Comparison of ENCODE assay signal across 11 cellular contexts in genomic region chr6:140586426-140587061, GRCh38.
DNase-seq lines count a peak whose midpoint lies in the region; ATAC-seq and TF ChIP-seq lines count a peak whose summit lies in the region.
"Had no signal": no experiment of that assay in that cellular context is flagged by ENCODE, and none has a peak within 500 bp of the region (broad histone marks: within the 10 kb centered on the region; RNA-seq: fewer than 3 reads in every experiment).

No MANE protein-coding gene starts in this region.

- CTCF ChIA-PET in activated CD8-positive, alpha-beta memory T cell treated with anti-CD3 and anti-CD28 coated beads, Interleukin-2, amount 10 ng/mL, durations not matched to agents 7 days and 5 days (lab: Charles Lee): interaction anchor here (1.1 to 1.6 kb wide), 2 partner anchors 897 to 1217 kb away, joined by 3 to 4 read pairs; no protein-coding TSS in a partner anchor

- no peak overlapping the region for H3K4me3 ChIP-seq in gastroesophageal sphincter
- no peak overlapping the region for H3K4me3 ChIP-seq in ascending aorta
- H3K4me3 ChIP-seq in Peyer's patch: no peak overlapping the region
- H3K4me3 ChIP-seq: SJSA1, skin epidermis had no signal

- intact Hi-C loops in ascending aorta (cut with DNase I): no loop called here

- peak overlapping the region; percentile 87 for H3K27ac Mint-ChIP-seq in activated CD8-positive, alpha-beta memory T cell treated with anti-CD3 and anti-CD28 coated beads, Interleukin-2, amount 10 ng/mL, durations not matched to agents 7 days and 5 days
- H3K27ac Mint-ChIP-seq in HFFc6: no peak overlapping the region

- peak; percentile 89 for ATAC-seq in activated CD8-positive, alpha-beta memory T cell treated with anti-CD3 and anti-CD28 coated beads, Interleukin-2, amount 10 ng/mL, durations not matched to agents 7 days and 5 days
- peak; percentile 92 for ATAC-seq in GM21723 (IDR thresholded peaks at IDR 0.05; ENCODE audit: unreplicated experiment)
- peak; percentile 96 for ATAC-seq in HG03558 (IDR thresholded peaks at IDR 0.05; ENCODE audit: extremely low read depth, unreplicated experiment)
- ATAC-seq in gastroesophageal sphincter: peak; percentile 36

- peak overlapping the region; percentile 9 for H3K4me3 Mint-ChIP-seq in activated CD8-positive, alpha-beta memory T cell treated with anti-CD3 and anti-CD28 coated beads, Interleukin-2, amount 10 ng/mL, durations not matched to agents 7 days and 5 days
- no peak overlapping the region for H3K4me3 Mint-ChIP-seq in HFFc6

- H3K4me1 ChIP-seq in gastroesophageal sphincter (no peaks in the 10 kb centered on the region), ascending aorta (no peaks in the 10 kb centered on the region), Peyer's patch (no peaks in the 10 kb centered on the region)
- H3K4me1 ChIP-seq: SJSA1 had no signal

- no peak overlapping the region for H3K27ac ChIP-seq in gastroesophageal sphincter
- no peak overlapping the region for H3K27ac ChIP-seq in ascending aorta
- no peak overlapping the region for H3K27ac ChIP-seq in Peyer's patch
- H3K27ac ChIP-seq: HL-60, SJSA1, skin epidermis had no signal

- no peak for TF ChIP-seq CTCF in gastroesophageal sphincter (IDR thresholded peaks at IDR 0.05)
- TF ChIP-seq CTCF in ascending aorta (IDR thresholded peaks at IDR 0.05): no peak
- no peak for TF ChIP-seq CTCF in Peyer's patch (IDR thresholded peaks at IDR 0.05)
- TF ChIP-seq CTCF in HFFc6 (IDR thresholded peaks at IDR 0.05): no peak

- H3K9me3 ChIP-seq in gastroesophageal sphincter (no peaks in the 10 kb centered on the region), ascending aorta (no peaks in the 10 kb centered on the region), Peyer's patch (no peaks in the 10 kb centered on the region)
- H3K9me3 ChIP-seq: SJSA1 had no signal

- H3K9me3 Mint-ChIP-seq in activated CD8-positive, alpha-beta memory T cell treated with anti-CD3 and anti-CD28 coated beads, Interleukin-2, amount 10 ng/mL, durations not matched to agents 7 days and 5 days (ENCODE audit: low read depth): peaks cover 24% of the 10 kb centered on the region
- peaks cover 9% of the 10 kb centered on the region for H3K9me3 Mint-ChIP-seq in HFFc6

- H3K27me3 Mint-ChIP-seq in activated CD8-positive, alpha-beta memory T cell treated with anti-CD3 and anti-CD28 coated beads, Interleukin-2, amount 10 ng/mL, durations not matched to agents 7 days and 5 days: no peaks in the 10 kb centered on the region
- H3K27me3 Mint-ChIP-seq in HFFc6 (ENCODE audit: insufficient read depth): peaks cover 1% of the 10 kb centered on the region; the same call in 1 of the 2 replicates

- no peak for TF ChIP-seq POLR2A in gastroesophageal sphincter (IDR thresholded peaks at IDR 0.05)
- TF ChIP-seq POLR2A in Peyer's patch (IDR thresholded peaks at IDR 0.05): no peak

- no peaks in the 10 kb centered on the region for H3K36me3 ChIP-seq in gastroesophageal sphincter
- no peaks in the 10 kb centered on the region for H3K36me3 ChIP-seq in ascending aorta
- no peaks in the 10 kb centered on the region for H3K36me3 ChIP-seq in Peyer's patch
- H3K36me3 ChIP-seq: SJSA1 had no signal

- peak; percentile 79 for DNase-seq in activated CD8-positive, alpha-beta memory T cell treated with anti-CD3 and anti-CD28 coated beads, Interleukin-2, amount 10 ng/mL, durations not matched to agents 7 days and 5 days
- no peak for DNase-seq in activated CD8-positive, alpha-beta memory T cell treated with anti-CD3 and anti-CD28 coated beads, Interleukin-2, amount 50 U/mL, for 4 hours
- DNase-seq in ascending aorta (ENCODE audit: low spot score in 2 of 2): no peak
- no peak for DNase-seq in Peyer's patch
- DNase-seq in HFFc6: no peak

- H3K27me3 ChIP-seq in gastroesophageal sphincter: no peaks in the 10 kb centered on the region
- H3K27me3 ChIP-seq in ascending aorta: no peaks in the 10 kb centered on the region
- H3K27me3 ChIP-seq in Peyer's patch: no peaks in the 10 kb centered on the region
- H3K27me3 ChIP-seq: SJSA1 had no signal

- peaks cover 52% of the 10 kb centered on the region for H3K4me1 Mint-ChIP-seq in activated CD8-positive, alpha-beta memory T cell treated with anti-CD3 and anti-CD28 coated beads, Interleukin-2, amount 10 ng/mL, durations not matched to agents 7 days and 5 days
- H3K4me1 Mint-ChIP-seq in HFFc6 (ENCODE audit: low read depth): peaks cover 19% of the 10 kb centered on the region

- no peak for TF ChIP-seq EP300 in gastroesophageal sphincter (IDR thresholded peaks at IDR 0.05)

- 100% methylated on average over 1 to 2 of the region's 3 CpGs for WGBS in gastroesophageal sphincter (ENCODE audit: low coverage in 1 of 2), 2 donors

- peaks cover 63% of the 10 kb centered on the region for H3K36me3 Mint-ChIP-seq in activated CD8-positive, alpha-beta memory T cell treated with anti-CD3 and anti-CD28 coated beads, Interleukin-2, amount 10 ng/mL, durations not matched to agents 7 days and 5 days
- H3K36me3 Mint-ChIP-seq in HFFc6 (ENCODE audit: low read depth): peaks cover 44% of the 10 kb centered on the region

Comparison
In these comparisons a context has a peak if more than half of its experiments do, and no peak if none do; other contexts are left out.
1. ATAC-seq: peak in every context shown above with its lines; median percentile 96 in HG03558; 92 in GM21723; 89 in activated CD8-positive, alpha-beta memory T cell treated with anti-CD3 and anti-CD28 coated beads, Interleukin-2, amount 10 ng/mL, durations not matched to agents 7 days and 5 days; 36 in gastroesophageal sphincter.